1 cellular context compared by ENCODE assay signal in genomic region chr1:48777219-48777895, GRCh38.
TF ChIP-seq lines count a peak whose summit lies in the region.

No MANE protein-coding gene starts in this region.

TF ChIP-seq in GM23338, 12 proteins besides CTCF, POLR2A, EP300 and RAD21 (continued from another document):
- TF ChIP-seq REST (IDR thresholded peaks at IDR 0.05; ENCODE audit: unreplicated experiment) (no peak), CREB1 (CRISPR knock-in tag; IDR thresholded peaks at IDR 0.05; ENCODE audit: low read depth) (no peak), JUNB (IDR thresholded peaks at IDR 0.05; ENCODE audit: unreplicated experiment) (no peak)
TF ChIP-seq in GM23338: peak in this region for 0.
